25 cellular contexts compared by ENCODE assay signal in the genomic region with DNA sequence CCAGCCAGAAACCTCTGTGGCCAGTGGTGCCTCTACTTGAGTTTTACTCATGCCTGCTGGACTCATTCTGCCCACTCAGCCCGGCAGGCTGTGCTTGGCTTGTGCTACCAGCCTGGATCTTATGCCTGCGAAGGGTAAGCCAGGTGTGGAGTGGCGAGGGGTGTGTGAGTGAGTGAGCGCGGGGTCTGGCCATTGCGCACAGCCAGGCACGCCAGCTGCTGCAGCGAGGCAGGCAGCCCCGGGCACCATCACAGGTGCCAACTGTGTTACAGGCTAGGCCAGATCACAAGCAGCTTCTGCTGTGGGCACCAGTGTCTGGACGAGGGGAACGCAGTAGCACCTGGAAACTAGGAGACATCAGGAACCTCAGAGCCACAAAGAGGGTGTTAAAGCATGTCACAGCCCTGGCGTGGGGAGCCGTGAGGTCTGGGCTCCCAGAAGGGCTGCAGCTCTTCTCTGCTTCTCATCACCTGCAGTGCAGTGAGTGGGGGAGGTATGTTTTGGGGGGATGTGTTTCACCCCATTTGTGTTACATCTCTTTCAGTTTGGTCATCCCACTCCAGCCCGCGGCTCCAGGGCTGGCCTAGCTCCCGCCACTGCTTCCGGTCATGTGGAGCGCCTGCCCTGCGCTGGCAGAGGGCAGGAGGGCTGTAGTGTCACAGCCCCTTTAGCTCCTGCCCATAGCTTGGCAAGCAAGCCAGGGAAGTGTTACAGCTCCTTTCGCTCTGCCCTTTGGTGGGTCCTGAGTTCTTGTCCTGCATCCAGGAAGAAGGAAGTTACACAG.
"Had no signal": no experiment of that assay in that cellular context is flagged by ENCODE, and none has a peak within 500 bp of the region (broad histone marks: within the 10 kb centered on the region; RNA-seq: fewer than 3 reads in every experiment).

No MANE protein-coding gene starts in this region.

- H3K4me1 ChIP-seq: esophagus muscularis mucosa, foreskin keratinocyte, left lung, prostate gland, right atrium auricular region, sigmoid colon, tibial nerve, vagina had no signal

- H3K36me3 Mint-ChIP-seq: mesothelial cell of epicardium; naive B cell; stimulated activated effector memory CD8-positive, alpha-beta T cell treated with anti-CD3 and anti-CD28 coated beads, Interleukin-12 subunit alpha, Interleukin-12 subunit beta, amount 100 ng/mL, for 72 hours had no signal

- H3K36me3 ChIP-seq: esophagus muscularis mucosa, left lung, prostate gland, right atrium auricular region, sigmoid colon, thoracic aorta, tibial nerve, vagina had no signal

- H3K4me1 Mint-ChIP-seq: mesothelial cell of epicardium; naive B cell; neural crest cell; stimulated activated effector memory CD8-positive, alpha-beta T cell treated with anti-CD3 and anti-CD28 coated beads, Interleukin-12 subunit alpha, Interleukin-12 subunit beta, amount 100 ng/mL, for 72 hours had no signal

- ATAC-seq: foreskin keratinocyte; left lung; natural killer cell treated with Interleukin-12 subunit alpha and Interleukin-12 subunit beta and Interleukin-15 and Interleukin-18, amount 100 ng/mL, for 72 hours; stimulated activated naive CD8-positive, alpha-beta T cell treated with anti-CD3 and anti-CD28 coated beads, Interleukin-15, Interleukin-2, amounts not matched to agents 100 U/mL and 50 U/mL, for 24 hours had no signal

- DNase-seq: dermis blood vessel endothelial cell; effector memory CD4-positive, alpha-beta T cell; foreskin keratinocyte; glutamatergic neuron; hypothalamus; mesenchymal stem cell; mucosa of descending colon; naive B cell; sigmoid colon; stimulated activated CD4-positive, alpha-beta T cell treated with anti-CD3 and anti-CD28 coated beads, Interleukin-2, amount 100 ng/mL, for 24 hours; stimulated activated CD4-positive, alpha-beta T cell treated with anti-CD3 and anti-CD28 coated beads, Interleukin-4, amount 100 ng/mL, for 24 hours; stimulated activated naive CD8-positive, alpha-beta T cell treated with anti-CD3 and anti-CD28 coated beads, Interleukin-15, Interleukin-2, amounts not matched to agents 100 U/mL and 50 U/mL, for 24 hours; substantia nigra had no signal

- H3K27ac ChIP-seq: coronary artery, esophagus muscularis mucosa, foreskin keratinocyte, left lung, prostate gland, right atrium auricular region, sigmoid colon, thoracic aorta, tibial nerve, vagina had no signal

- H3K4me3 ChIP-seq: coronary artery, esophagus muscularis mucosa, left lung, mucosa of descending colon, prostate gland, right atrium auricular region, sigmoid colon, thoracic aorta, tibial nerve, vagina had no signal

- H3K9me3 ChIP-seq: mucosa of descending colon, prostate gland, right atrium auricular region, sigmoid colon, thoracic aorta, tibial nerve, vagina had no signal

- H3K4me3 Mint-ChIP-seq: mesothelial cell of epicardium; naive B cell; natural killer cell treated with Interleukin-12 subunit alpha and Interleukin-12 subunit beta and Interleukin-15 and Interleukin-18, amount 100 ng/mL, for 72 hours; neural crest cell; stimulated activated effector memory CD8-positive, alpha-beta T cell treated with anti-CD3 and anti-CD28 coated beads, Interleukin-12 subunit alpha, Interleukin-12 subunit beta, amount 100 ng/mL, for 72 hours had no signal

- H3K27me3 ChIP-seq: esophagus muscularis mucosa, foreskin keratinocyte, left lung, right atrium auricular region, sigmoid colon, tibial nerve, vagina had no signal

- H3K27me3 Mint-ChIP-seq: naive B cell; natural killer cell treated with Interleukin-12 subunit alpha and Interleukin-12 subunit beta and Interleukin-15 and Interleukin-18, amount 100 ng/mL, for 72 hours had no signal

- H3K27ac Mint-ChIP-seq: mesothelial cell of epicardium; naive B cell; natural killer cell treated with Interleukin-12 subunit alpha and Interleukin-12 subunit beta and Interleukin-15 and Interleukin-18, amount 100 ng/mL, for 72 hours; stimulated activated effector memory CD8-positive, alpha-beta T cell treated with anti-CD3 and anti-CD28 coated beads, Interleukin-12 subunit alpha, Interleukin-12 subunit beta, amount 100 ng/mL, for 72 hours had no signal
